7 cellular contexts compared by ENCODE assay signal in the genomic region with DNA sequence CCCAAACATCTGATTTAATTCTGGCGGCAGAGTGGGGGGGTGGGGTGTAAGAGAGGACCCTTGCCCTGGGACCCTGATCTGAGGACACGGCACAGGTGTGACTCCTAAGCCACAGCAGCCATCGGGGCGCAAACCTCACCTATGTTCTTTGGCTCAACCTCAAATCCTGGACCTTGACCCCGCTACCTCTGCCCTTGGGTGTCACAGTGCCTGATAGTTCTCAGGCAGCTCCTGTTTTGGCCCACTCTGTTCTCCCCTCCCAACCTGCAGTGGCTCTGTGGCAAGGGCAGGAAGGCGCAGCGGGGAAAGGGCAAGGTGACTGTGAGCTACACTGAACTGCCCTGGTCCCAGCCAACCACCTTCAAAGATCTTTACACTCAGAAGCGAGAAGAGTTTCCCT.
"Had no signal": no experiment of that assay in that cellular context is flagged by ENCODE, and none has a peak within 500 bp of the region (broad histone marks: within the 10 kb centered on the region; RNA-seq: fewer than 3 reads in every experiment).

No MANE protein-coding gene starts in this region.

- H3K4me3 ChIP-seq: K562 had no signal

- FAIRE-seq: HTR-8/SVneo, K562 had no signal

- H3K27ac ChIP-seq: HL-60 had no signal

- H3K27ac Mint-ChIP-seq: IgD-negative memory B cell had no signal

- DNase-seq: IMR-90, KBM-7, KG1 had no signal

- H3K4me1 Mint-ChIP-seq: IgD-negative memory B cell had no signal

- H3K27me3 Mint-ChIP-seq: IgD-negative memory B cell had no signal

- ATAC-seq: K562 had no signal
